ENCODE assay signal across 16 cellular contexts in the genomic region with DNA sequence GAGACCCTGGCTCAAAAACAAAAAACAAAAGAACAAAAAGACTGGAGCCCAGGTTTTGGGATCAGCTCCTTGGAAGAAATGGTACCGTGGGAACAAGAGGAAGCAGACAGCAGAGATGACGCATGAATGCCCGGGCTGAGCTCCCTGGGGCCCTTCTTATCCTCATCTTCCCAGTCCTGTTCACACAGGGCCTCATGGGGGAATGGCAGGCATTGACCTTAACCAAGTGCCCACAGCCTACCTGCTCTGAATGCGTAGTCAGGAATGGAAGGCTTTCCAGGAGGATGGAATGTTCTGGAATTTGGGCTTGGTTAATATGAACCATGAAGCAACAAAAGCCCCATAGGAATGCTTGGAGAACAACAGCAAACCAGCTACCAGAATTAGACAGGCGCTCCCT.
"Had no signal": no experiment of that assay in that cellular context is flagged by ENCODE, and none has a peak within 500 bp of the region (broad histone marks: within the 10 kb centered on the region; RNA-seq: fewer than 3 reads in every experiment).

No MANE protein-coding gene starts in this region.

- H3K27ac ChIP-seq: heart left ventricle, neutrophil, right atrium auricular region, spleen, stomach, upper lobe of left lung, uterus had no signal

- H3K4me3 ChIP-seq: heart left ventricle, mucosa of descending colon, right atrium auricular region, spleen, stomach, upper lobe of left lung, uterus had no signal

- DNase-seq: effector memory CD4-positive, alpha-beta T cell; heart left ventricle; hippocampal formation; mammary epithelial cell; mucosa of descending colon; naive thymus-derived CD8-positive, alpha-beta T cell; stimulated activated CD4-positive, alpha-beta T cell treated with anti-CD3 and anti-CD28 coated beads, Interleukin-15, amount 100 ng/mL, for 24 hours; stimulated activated CD4-positive, alpha-beta T cell treated with anti-CD3 and anti-CD28 coated beads, Interleukin-1b, Interleukin-23, amount 100 ng/mL, for 48 hours; stimulated activated naive CD4-positive, alpha-beta T cell; stomach; uterus had no signal

- H3K27me3 ChIP-seq: heart left ventricle, right atrium auricular region, spleen, stomach, upper lobe of left lung, uterus had no signal

- H3K36me3 ChIP-seq: neutrophil, uterus had no signal

- ATAC-seq: esophagus mucosa; heart left ventricle; mucosa of descending colon; naive thymus-derived CD8-positive, alpha-beta T cell had no signal

- H3K4me1 ChIP-seq: right atrium auricular region, stomach, upper lobe of left lung, uterus had no signal
